In genomic region chr3:43998374-43998840, GRCh38 we compare ENCODE assay signal across 8 cellular contexts.
A peak's percentile ranks its signal among the peaks of the same experiment; 100 is the strongest.
DNase-seq lines count a peak whose midpoint lies in the region; ATAC-seq and TF ChIP-seq lines count a peak whose summit lies in the region.

No MANE protein-coding gene starts in this region.

- ATAC-seq in Right ventricle myocardium inferior (no peak), HG02970 (IDR thresholded peaks at IDR 0.05; ENCODE audit: low FRiP score, unreplicated experiment) (no peak), HG02870 (IDR thresholded peaks at IDR 0.05; ENCODE audit: unreplicated experiment) (no peak)

- no peak overlapping the region for H3K27ac ChIP-seq in cardiac muscle cell
- no peak overlapping the region for H3K27ac ChIP-seq in urinary bladder (ENCODE audit: low read depth)

- intact Hi-C loops in Right ventricle myocardium inferior (cut with DNase I), result no loop called here

- peaks cover 3% of the 10 kb centered on the region for H3K9me3 Mint-ChIP-seq in activated naive CD8-positive, alpha-beta T cell treated with anti-CD3 and anti-CD28 coated beads for 36 hours

- DNase-seq in cardiac muscle cell (ENCODE audit: low read depth in 1 of 2, low spot score in 1 of 2) (peak in 1 of 2 donors; percentile 28), Right ventricle myocardium inferior (ENCODE audit: missing footprints) (no peak), left kidney (ENCODE audit: low read depth, low spot score) (peak; percentile 54), anterior cingulate cortex (lab: John Stamatoyannopoulos, UW) (no peak)
- DNase-seq in activated naive CD8-positive, alpha-beta T cell treated with anti-CD3 and anti-CD28 coated beads for 36 hours, result no peak

- H3K4me3 Mint-ChIP-seq in activated naive CD8-positive, alpha-beta T cell treated with anti-CD3 and anti-CD28 coated beads for 36 hours, result peak overlapping the region; percentile 77

- H3K36me3 Mint-ChIP-seq in activated naive CD8-positive, alpha-beta T cell treated with anti-CD3 and anti-CD28 coated beads for 36 hours, result no peaks in the 10 kb centered on the region

- no peak for TF ChIP-seq CTCF in cardiac muscle cell (IDR thresholded peaks at IDR 0.05; ENCODE audit: low read depth, low read length)

- H3K27me3 ChIP-seq in cardiac muscle cell, result peaks cover 100% of the 10 kb centered on the region

- WGBS in urinary bladder, result 2% methylated on average over 25 of the region's 25 CpGs

- H3K4me3 ChIP-seq in cardiac muscle cell, result peak overlapping the region; percentile 41
- peak overlapping the region; percentile 33 for H3K4me3 ChIP-seq in urinary bladder (ENCODE audit: low read depth, low read length)

- H3K4me1 ChIP-seq in cardiac muscle cell (ENCODE audit: low read depth) (peaks cover 12% of the 10 kb centered on the region), urinary bladder (ENCODE audit: insufficient read depth) (peaks cover 4% of the 10 kb centered on the region)

- H3K27ac Mint-ChIP-seq in activated naive CD8-positive, alpha-beta T cell treated with anti-CD3 and anti-CD28 coated beads for 36 hours, result no peak overlapping the region

- peaks cover 36% of the 10 kb centered on the region for H3K4me1 Mint-ChIP-seq in activated naive CD8-positive, alpha-beta T cell treated with anti-CD3 and anti-CD28 coated beads for 36 hours

- H3K27me3 Mint-ChIP-seq in activated naive CD8-positive, alpha-beta T cell treated with anti-CD3 and anti-CD28 coated beads for 36 hours, result peaks cover 93% of the 10 kb centered on the region

- H3K36me3 ChIP-seq in cardiac muscle cell (no peaks in the 10 kb centered on the region), urinary bladder (ENCODE audit: insufficient read depth) (no peaks in the 10 kb centered on the region)

- no peaks in the 10 kb centered on the region for H3K9me3 ChIP-seq in cardiac muscle cell (ENCODE audit: low read depth)
